In the genomic region with DNA sequence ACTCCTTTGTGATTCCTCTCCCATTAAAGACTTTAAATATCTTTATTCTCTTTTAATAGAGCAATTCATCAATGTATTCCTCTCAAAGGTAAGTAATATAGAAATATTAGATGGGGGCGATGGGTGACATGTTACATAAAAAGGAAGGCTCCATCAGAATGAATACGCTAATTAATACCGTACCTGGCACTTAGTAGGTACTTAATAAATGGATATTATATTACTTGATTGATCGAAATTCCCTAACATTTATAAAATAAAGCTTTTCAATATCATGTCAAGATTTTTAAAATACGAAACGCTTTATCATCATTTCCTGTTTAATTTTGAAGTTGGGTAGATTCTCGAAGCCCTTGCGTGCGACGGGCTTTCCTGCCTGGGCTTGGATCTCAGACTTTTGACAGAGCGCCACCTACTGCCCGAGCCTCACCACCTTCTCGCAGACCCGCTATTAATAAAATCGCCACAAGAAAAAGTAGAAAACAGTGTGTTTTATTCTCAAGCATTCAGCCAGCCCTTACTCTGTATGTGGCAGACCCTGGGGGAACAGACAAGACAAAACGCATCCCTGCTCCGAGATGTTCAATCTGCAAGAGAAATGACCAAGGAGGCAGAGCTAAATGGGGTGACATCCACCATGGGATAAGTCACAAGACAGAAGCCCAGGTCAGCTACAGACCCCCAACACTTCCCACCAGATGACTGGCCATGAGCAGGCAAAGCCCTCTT, we compare ENCODE assay signal across 8 cellular contexts.
DNase-seq lines count a peak whose midpoint lies in the region; ATAC-seq and TF ChIP-seq lines count a peak whose summit lies in the region.

No MANE protein-coding gene starts in this region.

- no peak overlapping the region for H3K9ac ChIP-seq in fibroblast of lung (ENCODE audit: insufficient read depth, low read length)
- no peak overlapping the region for H3K9ac ChIP-seq in neural progenitor cell

- H3K36me3 Mint-ChIP-seq in neural progenitor cell, result no peaks in the 10 kb centered on the region

- H3K4me3 Mint-ChIP-seq in neural progenitor cell, result no peak overlapping the region
- H3K4me3 Mint-ChIP-seq in stimulated activated naive CD8-positive, alpha-beta T cell treated with anti-CD3 and anti-CD28 coated beads, Interleukin-15, amount 100 ng/mL, for 72 hours, result no peak overlapping the region

- H2AFZ ChIP-seq in fibroblast of lung (ENCODE audit: low read length) (peak overlapping the region; percentile 26), neural progenitor cell (replicated peaks) (no peak overlapping the region)

- H3K27ac ChIP-seq in fibroblast of lung (ENCODE audit: insufficient read depth, low read length) (no peak overlapping the region), neural progenitor cell (no peak overlapping the region)

- no peak overlapping the region for H3K27ac Mint-ChIP-seq in neural progenitor cell
- peak overlapping the region; percentile 55 to 59 for H3K27ac Mint-ChIP-seq in stimulated activated naive CD8-positive, alpha-beta T cell treated with anti-CD3 and anti-CD28 coated beads, Interleukin-15, amount 100 ng/mL, for 72 hours

- DNase-seq in CD1c-positive myeloid dendritic cell (ENCODE audit: extremely low spot score) (peak; percentile 70), HCEC 1CT (peak; percentile 76), OCI-M1 (lab: John Stamatoyannopoulos, UW) (peak; percentile 86), fibroblast of lung (ENCODE audit: low read depth in 2 of 2) (peak; percentile 73 to 79), neural progenitor cell (ENCODE audit: low spot score) (peak; percentile 75), DMS79 treated with DMSO at 0.1 percent for 48 hours (lab: John Stamatoyannopoulos, UW) (no peak)
- DNase-seq in activated T-cell treated with anti-CD3 and anti-CD28 coated beads, Interleukin-2, amount 50 U/mL, for 1 hour, result peak; percentile 68
- peak; percentile 72 to 79 for DNase-seq in stimulated activated naive CD8-positive, alpha-beta T cell treated with anti-CD3 and anti-CD28 coated beads, Interleukin-15, amount 100 ng/mL, for 72 hours

- H3K79me2 ChIP-seq in fibroblast of lung (ENCODE audit: control insufficient read depth, insufficient read depth, low read length), result no peaks in the 10 kb centered on the region
- H3K79me2 ChIP-seq in neural progenitor cell (ENCODE audit: low read depth), result no peaks in the 10 kb centered on the region

- H3K4me1 Mint-ChIP-seq in neural progenitor cell, result peaks cover 10% of the 10 kb centered on the region
- peaks cover 50% of the 10 kb centered on the region for H3K4me1 Mint-ChIP-seq in stimulated activated naive CD8-positive, alpha-beta T cell treated with anti-CD3 and anti-CD28 coated beads, Interleukin-15, amount 100 ng/mL, for 72 hours

- ATAC-seq in stimulated activated naive CD8-positive, alpha-beta T cell treated with anti-CD3 and anti-CD28 coated beads, Interleukin-15, amount 100 ng/mL, for 72 hours, result peak; percentile 77

- H3K4me3 ChIP-seq in fibroblast of lung (replicated peaks in 1 of 4; ENCODE audit: control extremely low read depth in 1 of 4, insufficient read depth in 1 of 4, low read depth in 3 of 4, low read length in 4 of 4), result no peak overlapping the region
- no peak overlapping the region for H3K4me3 ChIP-seq in neural progenitor cell

- H3K4me1 ChIP-seq in fibroblast of lung (ENCODE audit: control insufficient read depth, extremely low read depth, insufficient read depth, low read length) (no peaks in the 10 kb centered on the region), neural progenitor cell (peaks cover 8% of the 10 kb centered on the region)

- H3K9me3 ChIP-seq in fibroblast of lung (ENCODE audit: control insufficient read depth, insufficient read depth, low read depth, low read length) (no peaks in the 10 kb centered on the region), neural progenitor cell (ENCODE audit: low read depth) (no peaks in the 10 kb centered on the region)

- peak; percentile 72 to 80 for TF ChIP-seq CTCF in fibroblast of lung (conservative IDR thresholded peaks at IDR 0.05 in 1 of 2, IDR thresholded peaks at IDR 0.05 in 1 of 2; ENCODE audit: low read depth in 1 of 2, low read length in 2 of 2)
- TF ChIP-seq CTCF in neural progenitor cell (IDR thresholded peaks at IDR 0.05), result peak; percentile 84

- H3K27me3 Mint-ChIP-seq in neural progenitor cell (ENCODE audit: insufficient read depth, low read depth), result peaks cover 11% of the 10 kb centered on the region
- H3K27me3 Mint-ChIP-seq in stimulated activated naive CD8-positive, alpha-beta T cell treated with anti-CD3 and anti-CD28 coated beads, Interleukin-15, amount 100 ng/mL, for 72 hours, result no peaks in the 10 kb centered on the region

- H3K4me2 ChIP-seq in fibroblast of lung (ENCODE audit: extremely low read depth, insufficient read depth, low read length), result peak overlapping the region; percentile 59
- no peak overlapping the region for H3K4me2 ChIP-seq in neural progenitor cell

- H4K20me1 ChIP-seq in fibroblast of lung (ENCODE audit: control insufficient read depth, extremely low read depth, insufficient read depth, low read length), result no peaks in the 10 kb centered on the region
- no peaks in the 10 kb centered on the region for H4K20me1 ChIP-seq in neural progenitor cell (ENCODE audit: low read depth)

- H3F3A ChIP-seq in neural progenitor cell (ENCODE audit: low read depth), result no peaks in the 10 kb centered on the region

- peaks cover 8% of the 10 kb centered on the region for H3K9me3 Mint-ChIP-seq in neural progenitor cell
- H3K9me3 Mint-ChIP-seq in stimulated activated naive CD8-positive, alpha-beta T cell treated with anti-CD3 and anti-CD28 coated beads, Interleukin-15, amount 100 ng/mL, for 72 hours, result peaks cover 0 to 3% of the 10 kb centered on the region in 2 donors

- H3K27me3 ChIP-seq in fibroblast of lung (ENCODE audit: control insufficient read depth, insufficient read depth, low read length), result no peaks in the 10 kb centered on the region
- peaks cover 7% of the 10 kb centered on the region for H3K27me3 ChIP-seq in neural progenitor cell

- H3K36me3 ChIP-seq in fibroblast of lung (ENCODE audit: control insufficient read depth, insufficient read depth, low read length), result no peaks in the 10 kb centered on the region
- no peaks in the 10 kb centered on the region for H3K36me3 ChIP-seq in neural progenitor cell
